5 cellular contexts compared by ENCODE assay signal in genomic region chr18:39200153-39200552, GRCh38.
"Had no signal": no experiment of that assay in that cellular context is flagged by ENCODE, and none has a peak within 500 bp of the region (broad histone marks: within the 10 kb centered on the region; RNA-seq: fewer than 3 reads in every experiment).

No MANE protein-coding gene starts in this region.

- FAIRE-seq: HTR-8/SVneo had no signal

- H3K27ac ChIP-seq: HL-60, KMS-11 had no signal

- DNase-seq: KBM-7, KG1 had no signal

- H3K9ac ChIP-seq: KMS-11 had no signal

- H3K4me2 ChIP-seq: KMS-11 had no signal
